ENCODE assay signal across 8 cellular contexts in genomic region chr10:5292196-5292735, GRCh38.
DNase-seq lines count a peak whose midpoint lies in the region; ATAC-seq and TF ChIP-seq lines count a peak whose summit lies in the region.

No MANE protein-coding gene starts in this region.

- TF ChIP-seq POLR2A in tibial nerve (IDR thresholded peaks at IDR 0.05), result no peak

- no peaks in the 10 kb centered on the region for H3K27me3 Mint-ChIP-seq in activated naive CD4-positive, alpha-beta T cell treated with anti-CD3 and anti-CD28 coated beads for 36 hours (ENCODE audit: low read depth)
- no peaks in the 10 kb centered on the region for H3K27me3 Mint-ChIP-seq in activated CD4-positive, alpha-beta T cell treated with anti-CD3 and anti-CD28 coated beads, Interleukin-2, amount 10 ng/mL, durations not matched to agents 24 days and 14 days

- H3K27ac ChIP-seq in heart right ventricle (peak overlapping the region; percentile 55 to 91 (median 78)), tibial nerve (peak overlapping the region in 3 of 4 donors; percentile 29 to 67 (median 53))

- TF ChIP-seq CTCF in heart right ventricle (IDR thresholded peaks at IDR 0.05) (no peak), tibial nerve (IDR thresholded peaks at IDR 0.05) (no peak)

- H3K9me3 Mint-ChIP-seq in activated naive CD4-positive, alpha-beta T cell treated with anti-CD3 and anti-CD28 coated beads for 36 hours, result peaks cover 5% of the 10 kb centered on the region
- H3K9me3 Mint-ChIP-seq in activated CD4-positive, alpha-beta T cell treated with anti-CD3 and anti-CD28 coated beads, Interleukin-2, amount 10 ng/mL, durations not matched to agents 24 days and 14 days, result peaks cover 10% of the 10 kb centered on the region

- H3K4me3 Mint-ChIP-seq in activated naive CD4-positive, alpha-beta T cell treated with anti-CD3 and anti-CD28 coated beads for 36 hours, result peak overlapping the region; percentile 85
- peak overlapping the region; percentile 86 for H3K4me3 Mint-ChIP-seq in activated CD4-positive, alpha-beta T cell treated with anti-CD3 and anti-CD28 coated beads, Interleukin-2, amount 10 ng/mL, durations not matched to agents 24 days and 14 days

- H3K36me3 ChIP-seq in heart right ventricle (no peaks in the 10 kb centered on the region), tibial nerve (no peaks in the 10 kb centered on the region)

- 65% methylated on average over 7 of the region's 7 CpGs for WGBS in heart right ventricle, 2 donors
- WGBS in tibial nerve, 2 donors, result 78% methylated on average over 7 of the region's 7 CpGs

- peaks cover 3 to 57% (median 17%) of the 10 kb centered on the region in 9 donors for H3K4me1 ChIP-seq in heart right ventricle
- H3K4me1 ChIP-seq in tibial nerve, result peaks cover 0 to 5% (median 0%) of the 10 kb centered on the region in 4 donors

- H3K4me3 ChIP-seq in heart right ventricle (no peak overlapping the region), tibial nerve (no peak overlapping the region)

- peak overlapping the region; percentile 96 for H3K27ac Mint-ChIP-seq in activated naive CD4-positive, alpha-beta T cell treated with anti-CD3 and anti-CD28 coated beads for 36 hours
- peak overlapping the region; percentile 99 for H3K27ac Mint-ChIP-seq in activated CD4-positive, alpha-beta T cell treated with anti-CD3 and anti-CD28 coated beads, Interleukin-2, amount 10 ng/mL, durations not matched to agents 24 days and 14 days

- H3K27me3 ChIP-seq in heart right ventricle (no peaks in the 10 kb centered on the region), tibial nerve (no peaks in the 10 kb centered on the region)

- H3K9me3 ChIP-seq in heart right ventricle (peaks cover 0 to 7% (median 0%) of the 10 kb centered on the region in 11 donors), tibial nerve (no peaks in the 10 kb centered on the region)

- CTCF ChIA-PET in activated naive CD4-positive, alpha-beta T cell treated with anti-CD3 and anti-CD28 coated beads for 36 hours (lab: Charles Lee), result interaction anchor here (0.6 to 1.0 kb wide), 4 partner anchors 18 to 443 kb away, joined by 3 read pairs; no protein-coding TSS in a partner anchor

- H3K4me1 Mint-ChIP-seq in activated naive CD4-positive, alpha-beta T cell treated with anti-CD3 and anti-CD28 coated beads for 36 hours (ENCODE audit: low read depth), result peaks cover 68% of the 10 kb centered on the region
- H3K4me1 Mint-ChIP-seq in activated CD4-positive, alpha-beta T cell treated with anti-CD3 and anti-CD28 coated beads, Interleukin-2, amount 10 ng/mL, durations not matched to agents 24 days and 14 days, result peaks cover 56% of the 10 kb centered on the region

- intact Hi-C loops in activated naive CD4-positive, alpha-beta T cell treated with anti-CD3 and anti-CD28 coated beads for 36 hours (cut with micrococcal nuclease), result loop anchor here (1.0 to 10.0 kb wide), 8 partner anchors 25 to 1550 kb away; partner anchors contain the start of genes AKR1E2 and IL15RA
- intact Hi-C loops in activated CD4-positive, alpha-beta T cell treated with anti-CD3 and anti-CD28 coated beads, Interleukin-2, amount 10 ng/mL, durations not matched to agents 24 days and 14 days (cut with micrococcal nuclease), result loop anchor here (5.0 kb wide), 3 partner anchors 140 to 465 kb away; partner anchors contain the start of gene AKR1E2
- intact Hi-C loops in heart right ventricle (cut with DNase I), result loop anchor here in 3 of 10 donors (10.0 kb wide), 3 partner anchors 93 to 467 kb away; partner anchors contain the start of genes AKR1E2 (in 1 of the 3) and TUBAL3 (in 1 of the 3)

- peak; percentile 75 for DNase-seq in activated naive CD4-positive, alpha-beta T cell treated with anti-CD3 and anti-CD28 coated beads for 36 hours
- no peak for DNase-seq in activated naive CD4-positive, alpha-beta T cell treated with Interleukin-2 at 50 U/mL for 16 hours
- peak; percentile 85 for DNase-seq in activated CD4-positive, alpha-beta T cell treated with anti-CD3 and anti-CD28 coated beads, Interleukin-2, amount 10 ng/mL, durations not matched to agents 24 days and 14 days
- DNase-seq in heart right ventricle (peak in 1 of 2 donors; percentile 17), tibial nerve (ENCODE audit: low spot score in 2 of 2) (no peak), RPMI8226 (no peak), HUDEP-2 (lab: John Stamatoyannopoulos, UW; ENCODE audit: unreplicated experiment in 76 of 76) (no peak), DMS79 treated with DMSO at 0.1 percent for 48 hours (lab: John Stamatoyannopoulos, UW) (no peak)

- ATAC-seq in heart right ventricle, result peak in 5 of 8 donors; percentile 15 to 60 (median 43)

- H3K36me3 Mint-ChIP-seq in activated naive CD4-positive, alpha-beta T cell treated with anti-CD3 and anti-CD28 coated beads for 36 hours (ENCODE audit: low read depth), result peaks cover 33% of the 10 kb centered on the region
- H3K36me3 Mint-ChIP-seq in activated CD4-positive, alpha-beta T cell treated with anti-CD3 and anti-CD28 coated beads, Interleukin-2, amount 10 ng/mL, durations not matched to agents 24 days and 14 days (ENCODE audit: low read depth), result peaks cover 22% of the 10 kb centered on the region

- TF ChIP-seq EP300 in tibial nerve (IDR thresholded peaks at IDR 0.05), result no peak

Comparison
In these comparisons a context has a peak if more than half of its experiments do, and no peak if none do; other contexts are left out.
1. DNase-seq: peak in activated naive CD4-positive, alpha-beta T cell treated with anti-CD3 and anti-CD28 coated beads for 36 hours (single experiment) and activated CD4-positive, alpha-beta T cell treated with anti-CD3 and anti-CD28 coated beads, Interleukin-2, amount 10 ng/mL, durations not matched to agents 24 days and 14 days (single experiment); none in activated naive CD4-positive, alpha-beta T cell treated with Interleukin-2 at 50 U/mL for 16 hours (single experiment), tibial nerve (0 of 2), RPMI8226 (single experiment), HUDEP-2 (0 of 76) and DMS79 treated with DMSO at 0.1 percent for 48 hours (single experiment).